In the genomic region with DNA sequence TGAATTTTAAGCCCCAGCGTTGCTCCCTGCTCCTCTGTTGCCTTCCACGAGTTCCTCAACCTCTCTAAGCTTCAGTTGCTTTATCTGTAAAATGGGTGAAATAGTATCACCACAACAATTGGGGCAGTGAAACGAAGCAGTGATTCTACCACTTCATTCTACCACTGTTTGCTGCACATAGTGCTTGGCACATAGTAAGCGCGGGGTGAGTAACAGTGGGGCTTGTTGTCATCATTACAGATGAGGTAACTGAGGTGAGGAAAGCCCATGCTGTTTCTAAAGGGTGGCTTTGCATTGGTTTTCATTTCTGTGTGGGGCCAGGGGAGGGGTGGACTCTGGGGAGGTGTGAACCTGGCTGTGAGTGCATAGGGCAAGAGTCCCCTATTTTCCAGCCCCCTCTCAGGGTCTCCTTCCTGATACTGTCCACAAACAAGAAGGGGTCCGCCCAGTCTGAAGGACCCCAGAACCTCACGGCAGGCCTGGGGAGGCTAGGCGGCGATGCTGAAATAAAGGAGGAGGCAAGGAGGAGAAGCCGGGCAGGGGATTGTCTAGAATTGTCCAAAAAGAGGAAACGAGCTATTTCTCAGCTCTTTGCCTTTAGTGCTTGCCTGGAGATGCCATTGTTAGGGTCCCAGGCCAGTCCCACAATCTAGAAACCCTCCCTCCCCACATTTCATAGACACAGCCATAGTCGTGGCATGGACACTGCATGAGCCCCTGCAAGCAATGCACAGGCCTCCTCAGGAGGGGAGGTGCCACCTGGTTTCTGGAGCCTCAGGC, we compare ENCODE assay signal across 25 cellular contexts.
"Had no signal": no experiment of that assay in that cellular context is flagged by ENCODE, and none has a peak within 500 bp of the region (broad histone marks: within the 10 kb centered on the region; RNA-seq: fewer than 3 reads in every experiment).

No MANE protein-coding gene starts in this region.

- ATAC-seq: activated CD8-positive, alpha-beta T cell treated with anti-CD3 and anti-CD28 coated beads, Interleukin-2, amount 10 ng/mL, durations not matched to agents 7 days and 5 days; activated T-cell treated with anti-CD3 and anti-CD28 coated beads, Interleukin-2, amount 50 U/mL, for 4 hours had no signal

- H3K4me3 ChIP-seq: colonic mucosa, suprapubic skin, transverse colon had no signal

- H3K27me3 ChIP-seq: brain microvascular endothelial cell, colonic mucosa, suprapubic skin, transverse colon had no signal

- H3K4me1 Mint-ChIP-seq: central memory CD8-positive, alpha-beta T cell; neural crest cell had no signal

- H3K27me3 Mint-ChIP-seq: activated CD4-positive, alpha-beta T cell treated with anti-CD3 and anti-CD28 coated beads, Interleukin-2, amount 10 ng/mL, durations not matched to agents 7 days and 5 days; activated naive CD8-positive, alpha-beta T cell treated with anti-CD3 and anti-CD28 coated beads, Interleukin-2, amount 50 U/mL, for 24 hours; progenitor cell of endocrine pancreas; stimulated activated naive CD8-positive, alpha-beta T cell treated with anti-CD3 and anti-CD28 coated beads, Interleukin-15, Interleukin-2, amounts not matched to agents 100 ng/mL and 50 ng/mL, for 24 hours had no signal

- DNase-seq: activated CD4-positive, alpha-beta T cell treated with anti-CD3 and anti-CD28 coated beads, Interleukin-2, amount 10 ng/mL, durations not matched to agents 7 days and 5 days; activated CD4-positive, CD25-positive, alpha-beta regulatory T cell; activated CD8-positive, alpha-beta T cell treated with anti-CD3 and anti-CD28 coated beads, Interleukin-2, amount 10 ng/mL, durations not matched to agents 7 days and 5 days; activated effector memory CD4-positive, alpha-beta T cell treated with Interleukin-2 at 50 U/mL for 16 hours; activated naive CD4-positive, alpha-beta T cell treated with anti-CD3 and anti-CD28 coated beads, Interleukin-2, amount 10 ng/mL, durations not matched to agents 7 days and 5 days; activated naive CD8-positive, alpha-beta T cell treated with anti-CD3 and anti-CD28 coated beads, Interleukin-2, amount 50 U/mL, for 24 hours; activated T-cell treated with anti-CD3 and anti-CD28 coated beads, Interleukin-2, amount 50 U/mL, for 4 hours; aorta; brain microvascular endothelial cell; colonic mucosa; foreskin melanocyte; glutamatergic neuron; hippocampal formation; islet precursor cell; midbrain; stimulated activated CD4-positive, alpha-beta T cell treated with anti-CD3 and anti-CD28 coated beads, Interleukin-12 subunit alpha, Interleukin-12 subunit beta, amount 100 ng/mL, for 4 hours; stimulated activated CD4-positive, alpha-beta T cell treated with anti-CD3 and anti-CD28 coated beads, Interleukin-1b, Interleukin-23, amount 100 ng/mL, for 48 hours; stimulated activated CD8-positive, alpha-beta memory T cell treated with anti-CD3 and anti-CD28 coated beads, Interleukin-4, amount 100 ng/mL, for 48 hours; T-helper 9 cell; transverse colon had no signal

- H3K27ac ChIP-seq: brain microvascular endothelial cell, colonic mucosa, suprapubic skin, transverse colon had no signal

- H3K4me3 Mint-ChIP-seq: activated CD4-positive, alpha-beta T cell treated with anti-CD3 and anti-CD28 coated beads, Interleukin-2, amount 10 ng/mL, durations not matched to agents 7 days and 5 days; activated CD8-positive, alpha-beta T cell treated with anti-CD3 and anti-CD28 coated beads, Interleukin-2, amount 10 ng/mL, durations not matched to agents 7 days and 5 days; activated naive CD4-positive, alpha-beta T cell treated with anti-CD3 and anti-CD28 coated beads, Interleukin-2, amount 10 ng/mL, durations not matched to agents 7 days and 5 days; activated naive CD8-positive, alpha-beta T cell treated with anti-CD3 and anti-CD28 coated beads, Interleukin-2, amount 50 U/mL, for 24 hours; activated T-cell treated with anti-CD3 and anti-CD28 coated beads, Interleukin-2, amount 50 U/mL, for 4 hours; central memory CD8-positive, alpha-beta T cell; neural crest cell; stimulated activated naive CD8-positive, alpha-beta T cell treated with anti-CD3 and anti-CD28 coated beads, Interleukin-15, Interleukin-2, amounts not matched to agents 100 ng/mL and 50 ng/mL, for 24 hours had no signal

- H3K36me3 ChIP-seq: brain microvascular endothelial cell, colonic mucosa, suprapubic skin, transverse colon had no signal

- H3K27ac Mint-ChIP-seq: activated CD4-positive, alpha-beta T cell treated with anti-CD3 and anti-CD28 coated beads, Interleukin-2, amount 10 ng/mL, durations not matched to agents 7 days and 5 days; activated CD8-positive, alpha-beta T cell treated with anti-CD3 and anti-CD28 coated beads, Interleukin-2, amount 10 ng/mL, durations not matched to agents 7 days and 5 days; activated naive CD4-positive, alpha-beta T cell treated with anti-CD3 and anti-CD28 coated beads, Interleukin-2, amount 10 ng/mL, durations not matched to agents 7 days and 5 days; activated naive CD8-positive, alpha-beta T cell treated with anti-CD3 and anti-CD28 coated beads, Interleukin-2, amount 50 U/mL, for 24 hours; stimulated activated naive CD8-positive, alpha-beta T cell treated with anti-CD3 and anti-CD28 coated beads, Interleukin-15, Interleukin-2, amounts not matched to agents 100 ng/mL and 50 ng/mL, for 24 hours had no signal

- H3K9me3 ChIP-seq: colonic mucosa, suprapubic skin, transverse colon had no signal

- H3K4me1 ChIP-seq: colonic mucosa, suprapubic skin, transverse colon had no signal

- H3K9me3 Mint-ChIP-seq: activated CD4-positive, alpha-beta T cell treated with anti-CD3 and anti-CD28 coated beads, Interleukin-2, amount 10 ng/mL, durations not matched to agents 7 days and 5 days; activated naive CD4-positive, alpha-beta T cell treated with anti-CD3 and anti-CD28 coated beads, Interleukin-2, amount 10 ng/mL, durations not matched to agents 7 days and 5 days; activated naive CD8-positive, alpha-beta T cell treated with anti-CD3 and anti-CD28 coated beads, Interleukin-2, amount 50 U/mL, for 24 hours; activated T-cell treated with anti-CD3 and anti-CD28 coated beads, Interleukin-2, amount 50 U/mL, for 4 hours; central memory CD8-positive, alpha-beta T cell; neural crest cell; stimulated activated naive CD8-positive, alpha-beta T cell treated with anti-CD3 and anti-CD28 coated beads, Interleukin-15, Interleukin-2, amounts not matched to agents 100 ng/mL and 50 ng/mL, for 24 hours had no signal
